Comparison of ENCODE assay signal across 23 cellular contexts in genomic region chr2:162608901-162609300, GRCh38.
"Had no signal": no experiment of that assay in that cellular context is flagged by ENCODE, and none has a peak within 500 bp of the region (broad histone marks: within the 10 kb centered on the region; RNA-seq: fewer than 3 reads in every experiment).

No MANE protein-coding gene starts in this region.

- H3K4me3 ChIP-seq: coronary artery, dorsolateral prefrontal cortex, esophagus muscularis mucosa, gastroesophageal sphincter, heart left ventricle, hepatocyte, left lung, lower lobe of right lung, mucosa of descending colon had no signal

- H3K9me3 ChIP-seq: esophagus muscularis mucosa, gastroesophageal sphincter, heart left ventricle, left lung, lower lobe of right lung, mucosa of descending colon had no signal

- H2AFZ ChIP-seq: hepatocyte had no signal

- DNase-seq: dermis blood vessel endothelial cell; dorsolateral prefrontal cortex; effector CD4-positive, alpha-beta T cell; effector memory CD4-positive, alpha-beta T cell; foreskin keratinocyte; heart left ventricle; hypothalamus; left cardiac atrium; left lung; left ventricle myocardium superior; lower lobe of right lung; mesenchymal stem cell; mucosa of descending colon; naive B cell had no signal

- ATAC-seq: foreskin keratinocyte, gastroesophageal sphincter, heart left ventricle, left cardiac atrium, left lung, left ventricle myocardium superior, lower lobe of right lung, mucosa of descending colon had no signal

- FAIRE-seq: colon, endothelial cell of umbilical vein, frontal cortex, islet of Langerhans, keratinocyte had no signal

- H3K4me2 ChIP-seq: hepatocyte had no signal

- H3K27me3 ChIP-seq: dorsolateral prefrontal cortex, esophagus muscularis mucosa, gastroesophageal sphincter, heart left ventricle, hepatocyte, left lung had no signal

- H3K36me3 ChIP-seq: esophagus muscularis mucosa, gastroesophageal sphincter, heart left ventricle, left lung, lower lobe of right lung had no signal

- H3K27ac ChIP-seq: coronary artery, dorsolateral prefrontal cortex, esophagus muscularis mucosa, foreskin keratinocyte, gastroesophageal sphincter, heart left ventricle, hepatocyte, left lung, lower lobe of right lung had no signal

- H3K79me2 ChIP-seq: hepatocyte had no signal

- H3K4me1 ChIP-seq: esophagus muscularis mucosa, foreskin keratinocyte, gastroesophageal sphincter, heart left ventricle, left lung, lower lobe of right lung had no signal
